In genomic region chr10:28532223-28532508, GRCh38 we compare ENCODE assay signal across 7 cellular contexts. TPM values are rescaled to one million over a fixed set of nuclear protein-coding genes. Genes with fewer than 3 reads are reported as not detected.
A peak's percentile ranks its signal among the peaks of the same experiment; 100 is the strongest.
DNase-seq lines count a peak whose midpoint lies in the region; ATAC-seq and TF ChIP-seq lines count a peak whose summit lies in the region.

No MANE protein-coding gene starts in this region.

- H3K4me3 ChIP-seq in WI38 (ENCODE audit: low read depth, low read length): peak overlapping the region; percentile 67
- H3K4me3 ChIP-seq in fibroblast of lung (replicated peaks in 1 of 4; ENCODE audit: control extremely low read depth in 1 of 4, insufficient read depth in 1 of 4, low read depth in 3 of 4, low read length in 4 of 4): peak overlapping the region; percentile 73 to 88 (median 84)

- peak overlapping the region; percentile 77 for H2AFZ ChIP-seq in fibroblast of lung (ENCODE audit: low read length)

- CTCF ChIA-PET in GM10248 (lab: Yijun Ruan, JAX): interaction anchor here (1.2 kb wide), 1 partner anchor 102 kb away, joined by 3 read pairs; no protein-coding TSS in a partner anchor

- H3K27me3 ChIP-seq in fibroblast of lung (ENCODE audit: control insufficient read depth, insufficient read depth, low read length): no peaks in the 10 kb centered on the region

- peaks cover 9% of the 10 kb centered on the region for H3K36me3 ChIP-seq in fibroblast of lung (ENCODE audit: control insufficient read depth, insufficient read depth, low read length)

- peak overlapping the region; percentile 99 for H3K27ac ChIP-seq in fibroblast of lung (ENCODE audit: insufficient read depth, low read length)

- H3K4me2 ChIP-seq in fibroblast of lung (ENCODE audit: extremely low read depth, insufficient read depth, low read length): peak overlapping the region; percentile 85

- no peaks in the 10 kb centered on the region for H3K9me3 ChIP-seq in fibroblast of lung (ENCODE audit: control insufficient read depth, insufficient read depth, low read depth, low read length)

- TF ChIP-seq CTCF in GM10248 (IDR thresholded peaks at IDR 0.05; ENCODE audit: control extremely low read depth, extremely low read depth, low read depth, missing control alignments): no peak
- TF ChIP-seq CTCF in WI38 (IDR thresholded peaks at IDR 0.05; ENCODE audit: low read depth, low read length): no peak
- TF ChIP-seq CTCF in fibroblast of lung (conservative IDR thresholded peaks at IDR 0.05 in 1 of 2, IDR thresholded peaks at IDR 0.05 in 1 of 2; ENCODE audit: low read depth in 1 of 2, low read length in 2 of 2): no peak

- H3K79me2 ChIP-seq in fibroblast of lung (ENCODE audit: control insufficient read depth, insufficient read depth, low read length): peaks cover 58% of the 10 kb centered on the region

- H3K4me1 ChIP-seq in fibroblast of lung (ENCODE audit: control insufficient read depth, extremely low read depth, insufficient read depth, low read length): peaks cover 2% of the 10 kb centered on the region

- POLR2A ChIA-PET in GM10248 (lab: Yijun Ruan, JAX): no interaction called here

- peak; percentile 41 for ATAC-seq in GM21423 (IDR thresholded peaks at IDR 0.05; ENCODE audit: unreplicated experiment)

- H4K20me1 ChIP-seq in fibroblast of lung (ENCODE audit: control insufficient read depth, extremely low read depth, insufficient read depth, low read length): peaks cover 3% of the 10 kb centered on the region

- peak; percentile 66 for DNase-seq in GM10248 (ENCODE audit: extremely low spot score)
- peak; percentile 5 for DNase-seq in HS-27A (ENCODE audit: low read depth)
- DNase-seq in fibroblast of lung (ENCODE audit: low read depth in 2 of 2): peak; percentile 59 to 61
- DNase-seq in occipital lobe (lab: John Stamatoyannopoulos, UW): peak; percentile 37
- no peak for DNase-seq in retina

- H3K9ac ChIP-seq in fibroblast of lung (ENCODE audit: insufficient read depth, low read length): peak overlapping the region; percentile 100

RNA-seq across cellular contexts. Expression of gene WAC, which starts 0.8 kb away (rescaled TPM):
- total RNA-seq in fibroblast of lung: 52.4 and 65.7 TPM in 2 replicates
- 76.1 and 94.2 TPM in 2 replicates for polyA plus RNA-seq in fibroblast of lung
- polyA plus RNA-seq in fibroblast of lung (2012): 41.9 and 53.1 TPM in 2 replicates
- polyA minus RNA-seq in fibroblast of lung (ENCODE audit: low replicate concordance): 20.3 and 38.6 TPM in 2 replicates
- 95.3 TPM for total RNA-seq in occipital lobe
